In the genomic region with DNA sequence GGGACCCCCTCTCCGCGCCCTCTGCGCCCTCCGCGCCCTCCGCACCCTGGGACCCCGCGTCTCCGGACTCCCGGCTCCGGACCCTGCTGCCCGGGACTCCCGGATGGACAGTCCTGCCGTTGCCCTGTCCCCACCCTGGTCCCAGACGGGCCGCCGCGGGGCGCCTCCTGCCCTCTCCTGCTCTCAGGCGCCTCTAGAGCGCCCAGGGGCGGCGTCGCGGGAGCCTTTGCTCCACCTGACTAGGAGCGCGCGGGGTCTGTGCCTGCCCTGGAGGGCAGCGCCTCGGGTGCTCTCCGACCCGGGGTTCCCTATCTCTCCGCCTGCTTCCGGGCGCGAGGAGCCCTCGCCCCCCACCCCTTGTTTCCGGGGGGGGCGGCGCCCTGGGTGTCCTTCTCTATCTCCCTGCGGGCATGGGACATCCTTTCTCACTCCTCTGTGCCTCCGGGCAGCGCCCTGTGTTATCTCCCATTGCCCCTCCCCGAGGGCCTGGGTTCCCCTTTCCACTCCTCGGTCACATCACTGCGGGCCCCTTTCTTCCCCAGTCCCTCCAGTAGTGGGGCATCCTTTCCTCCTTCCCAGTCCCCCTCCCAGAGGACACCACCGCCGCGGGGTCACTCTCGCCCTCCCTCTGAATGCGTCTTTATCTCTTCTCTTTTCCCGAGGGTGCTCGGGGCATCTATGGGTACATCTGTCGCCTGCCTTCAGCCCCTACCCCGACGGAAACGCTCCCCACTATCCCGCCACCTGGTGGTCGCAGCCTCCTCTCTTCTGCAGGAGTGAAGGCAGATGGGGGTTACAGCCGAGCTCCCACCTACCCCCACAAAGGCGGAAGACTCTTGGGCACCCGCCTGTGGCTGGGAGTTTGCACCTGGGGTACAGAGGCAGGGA, we compare ENCODE assay signal across 1 cellular context.
TF ChIP-seq lines count a peak whose summit lies in the region.

No MANE protein-coding gene starts in this region.

TF ChIP-seq in GM12878, 131 proteins besides CTCF, POLR2A, EP300 and RAD21 (continued from another document):
- TF ChIP-seq, protein P1, sequence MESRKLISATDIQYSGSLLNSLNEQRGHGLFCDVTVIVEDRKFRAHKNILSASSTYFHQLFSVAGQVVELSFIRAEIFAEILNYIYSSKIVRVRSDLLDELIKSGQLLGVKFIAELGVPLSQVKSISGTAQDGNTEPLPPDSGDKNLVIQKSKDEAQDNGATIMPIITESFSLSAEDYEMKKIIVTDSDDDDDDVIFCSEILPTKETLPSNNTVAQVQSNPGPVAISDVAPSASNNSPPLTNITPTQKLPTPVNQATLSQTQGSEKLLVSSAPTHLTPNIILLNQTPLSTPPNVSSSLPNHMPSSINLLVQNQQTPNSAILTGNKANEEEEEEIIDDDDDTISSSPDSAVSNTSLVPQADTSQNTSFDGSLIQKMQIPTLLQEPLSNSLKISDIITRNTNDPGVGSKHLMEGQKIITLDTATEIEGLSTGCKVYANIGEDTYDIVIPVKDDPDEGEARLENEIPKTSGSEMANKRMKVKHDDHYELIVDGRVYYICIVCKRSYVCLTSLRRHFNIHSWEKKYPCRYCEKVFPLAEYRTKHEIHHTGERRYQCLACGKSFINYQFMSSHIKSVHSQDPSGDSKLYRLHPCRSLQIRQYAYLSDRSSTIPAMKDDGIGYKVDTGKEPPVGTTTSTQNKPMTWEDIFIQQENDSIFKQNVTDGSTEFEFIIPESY (IDR thresholded peaks at IDR 0.05) = peak; percentile 79; the same call in 1 of the 2 replicates
- TF ChIP-seq, protein P2, sequence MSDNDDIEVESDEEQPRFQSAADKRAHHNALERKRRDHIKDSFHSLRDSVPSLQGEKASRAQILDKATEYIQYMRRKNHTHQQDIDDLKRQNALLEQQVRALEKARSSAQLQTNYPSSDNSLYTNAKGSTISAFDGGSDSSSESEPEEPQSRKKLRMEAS (IDR thresholded peaks at IDR 0.05; ENCODE audit: low read depth, low read length) = no peak
- peak; percentile 44; the same call in 1 of the 2 replicates for TF ChIP-seq SMC3 (IDR thresholded peaks at IDR 0.05; ENCODE audit: borderline replicate concordance, low read length)
- no peak for TF ChIP-seq WRNIP1 (IDR thresholded peaks at IDR 0.05; ENCODE audit: borderline replicate concordance, low read depth, low read length)
- TF ChIP-seq NFXL1 (IDR thresholded peaks at IDR 0.05; ENCODE audit: borderline replicate concordance) = no peak
- TF ChIP-seq, protein P3, sequence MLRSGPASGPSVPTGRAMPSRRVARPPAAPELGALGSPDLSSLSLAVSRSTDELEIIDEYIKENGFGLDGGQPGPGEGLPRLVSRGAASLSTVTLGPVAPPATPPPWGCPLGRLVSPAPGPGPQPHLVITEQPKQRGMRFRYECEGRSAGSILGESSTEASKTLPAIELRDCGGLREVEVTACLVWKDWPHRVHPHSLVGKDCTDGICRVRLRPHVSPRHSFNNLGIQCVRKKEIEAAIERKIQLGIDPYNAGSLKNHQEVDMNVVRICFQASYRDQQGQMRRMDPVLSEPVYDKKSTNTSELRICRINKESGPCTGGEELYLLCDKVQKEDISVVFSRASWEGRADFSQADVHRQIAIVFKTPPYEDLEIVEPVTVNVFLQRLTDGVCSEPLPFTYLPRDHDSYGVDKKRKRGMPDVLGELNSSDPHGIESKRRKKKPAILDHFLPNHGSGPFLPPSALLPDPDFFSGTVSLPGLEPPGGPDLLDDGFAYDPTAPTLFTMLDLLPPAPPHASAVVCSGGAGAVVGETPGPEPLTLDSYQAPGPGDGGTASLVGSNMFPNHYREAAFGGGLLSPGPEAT (IDR thresholded peaks at IDR 0.05; ENCODE audit: low read depth) = no peak; the same call in 1 of the 2 replicates
- peak; percentile 17 for TF ChIP-seq IKZF1 (conservative IDR thresholded peaks at IDR 0.05)
